1 cellular context compared by ENCODE assay signal in genomic region chr16:2083409-2083808, GRCh38.
TF ChIP-seq lines count a peak whose summit lies in the region.

No MANE protein-coding gene starts in this region.

TF ChIP-seq in K562, 482 proteins besides CTCF, POLR2A, EP300 and RAD21:
- peak; percentile 35 for TF ChIP-seq POLR2G (IDR thresholded peaks at IDR 0.05; ENCODE audit: low read depth, low read length)
- no peak for TF ChIP-seq ETS2 (tag; IDR thresholded peaks at IDR 0.05; ENCODE audit: borderline replicate concordance, poor library complexity, severe bottlenecking)
TF ChIP-seq in K562: peak in this region for 1.
